In genomic region chr15:62766599-62766998, GRCh38 we compare ENCODE assay signal across 23 cellular contexts.
"Had no signal": no experiment of that assay in that cellular context is flagged by ENCODE, and none has a peak within 500 bp of the region (broad histone marks: within the 10 kb centered on the region; RNA-seq: fewer than 3 reads in every experiment).

No MANE protein-coding gene starts in this region.

- H3K27me3 ChIP-seq: dorsolateral prefrontal cortex, heart left ventricle, left lung, pancreas, right lobe of liver, spleen, stomach, transverse colon had no signal

- DNase-seq: cortex of kidney; dorsolateral prefrontal cortex; effector CD8-positive, alpha-beta T cell; heart left ventricle; hypothalamus; left lung; lower lobe of right lung; naive B cell; occipital lobe; pancreas; right lobe of liver; spleen; stimulated activated CD4-positive, alpha-beta T cell treated with anti-CD3 and anti-CD28 coated beads, Interleukin-15, amount 100 ng/mL, for 24 hours; stimulated activated CD4-positive, alpha-beta T cell treated with anti-CD3 and anti-CD28 coated beads, Interleukin-1b, Interleukin-23, amount 100 ng/mL, for 48 hours; stimulated activated CD4-positive, alpha-beta T cell treated with anti-CD3 and anti-CD28 coated beads, Interleukin-4, amount 100 ng/mL, for 24 hours; stomach; substantia nigra; transverse colon had no signal

- H3K9me3 ChIP-seq: heart left ventricle, left lung, lower lobe of right lung, pancreas, right lobe of liver, spleen, stomach, thoracic aorta, transverse colon had no signal

- H3K36me3 Mint-ChIP-seq: memory B cell; naive B cell; stimulated activated memory B cell treated with anti-CD40 and anti-IgM and Interleukin-4, amounts not matched to agents 10 μg/mL and 1 μg/mL and 100 μg/mL, for 72 hours had no signal

- H3K4me3 ChIP-seq: dorsolateral prefrontal cortex, heart left ventricle, left lung, lower lobe of right lung, pancreas, right lobe of liver, spleen, stomach, thoracic aorta, transverse colon had no signal

- H3K9me3 Mint-ChIP-seq: memory B cell; naive B cell; nephron; stimulated activated memory B cell treated with anti-CD40 and anti-IgM and Interleukin-4, amounts not matched to agents 10 μg/mL and 1 μg/mL and 100 μg/mL, for 72 hours had no signal

- H3K4me1 ChIP-seq: left lung, lower lobe of right lung, pancreas, right lobe of liver, spleen, transverse colon had no signal

- H3K27ac Mint-ChIP-seq: memory B cell; naive B cell; nephron; progenitor cell of endocrine pancreas; stimulated activated memory B cell treated with anti-CD40 and anti-IgM and Interleukin-4, amounts not matched to agents 10 μg/mL and 1 μg/mL and 100 μg/mL, for 72 hours had no signal

- H3K4me1 Mint-ChIP-seq: naive B cell; stimulated activated memory B cell treated with anti-CD40 and anti-IgM and Interleukin-4, amounts not matched to agents 10 μg/mL and 1 μg/mL and 100 μg/mL, for 72 hours had no signal

- ATAC-seq: left lung; lower lobe of right lung; pancreas; right lobe of liver; stimulated activated memory B cell treated with anti-CD40 and anti-IgM and Interleukin-4, amounts not matched to agents 10 μg/mL and 1 μg/mL and 100 μg/mL, for 72 hours had no signal

- H3K27ac ChIP-seq: heart left ventricle, left lung, lower lobe of right lung, pancreas, right lobe of liver, spleen, stomach, thoracic aorta, transverse colon had no signal

- H3K27me3 Mint-ChIP-seq: naive B cell; stimulated activated memory B cell treated with anti-CD40 and anti-IgM and Interleukin-4, amounts not matched to agents 10 μg/mL and 1 μg/mL and 100 μg/mL, for 72 hours had no signal

- H3K4me3 Mint-ChIP-seq: memory B cell; naive B cell; nephron; stimulated activated memory B cell treated with anti-CD40 and anti-IgM and Interleukin-4, amounts not matched to agents 10 μg/mL and 1 μg/mL and 100 μg/mL, for 72 hours had no signal
